ENCODE assay signal across 1 cellular context in the genomic region with DNA sequence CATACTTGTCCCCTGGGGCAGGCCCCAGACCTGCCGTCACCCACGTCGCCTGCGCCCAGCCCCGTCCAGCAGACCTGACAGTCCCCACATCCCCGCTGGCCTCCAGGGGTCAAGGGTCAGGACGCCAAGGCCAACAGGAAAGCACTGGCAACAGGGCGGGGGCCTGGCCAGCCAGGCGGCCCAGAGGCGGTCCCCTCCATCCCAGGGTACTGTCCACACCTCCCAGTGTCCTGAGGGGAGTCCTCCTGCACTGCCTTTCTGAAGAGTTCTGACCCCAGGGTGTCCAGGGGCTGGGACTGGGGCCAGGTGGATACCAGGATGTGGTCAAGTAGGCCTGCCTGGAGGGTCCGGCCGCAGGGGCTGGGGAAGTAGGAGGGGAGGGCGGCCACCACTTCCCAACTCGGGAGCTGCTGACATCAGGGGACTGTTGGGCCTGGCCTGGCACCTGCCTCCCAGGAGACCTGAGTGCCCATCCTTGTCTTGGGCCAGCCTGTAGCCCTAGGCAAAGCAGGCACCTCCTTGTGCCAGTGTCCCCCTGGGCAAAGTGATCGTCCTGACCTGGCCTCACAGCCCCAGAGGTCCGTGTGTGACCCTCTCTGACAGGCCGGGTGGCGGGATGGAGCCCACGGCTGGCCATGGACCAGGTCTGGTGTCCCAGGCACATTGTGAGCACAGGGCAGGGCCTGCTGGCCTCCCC.
TF ChIP-seq lines count a peak whose summit lies in the region.

No MANE protein-coding gene starts in this region.

TF ChIP-seq in HepG2, 621 proteins besides CTCF, POLR2A, EP300 and RAD21 (continued from another document and continues in another):
- TF ChIP-seq HMG20A (CRISPR knock-in tag; IDR thresholded peaks at IDR 0.05; ENCODE audit: borderline replicate concordance), result no peak
- TF ChIP-seq CEBPG (CRISPR knock-in tag; IDR thresholded peaks at IDR 0.05), result peak; percentile 43; the same call in 1 of the 2 replicates
- TF ChIP-seq SIX4 (CRISPR knock-in tag; IDR thresholded peaks at IDR 0.05), result no peak
- peak; percentile 28; the same call in 1 of the 2 replicates for TF ChIP-seq HOXD1 (CRISPR knock-in tag; IDR thresholded peaks at IDR 0.05)
- TF ChIP-seq ZNF780A (CRISPR knock-in tag; IDR thresholded peaks at IDR 0.05), result no peak
- TF ChIP-seq ZNF674 (CRISPR knock-in tag; IDR thresholded peaks at IDR 0.05; ENCODE audit: low read depth), result no peak
- no peak for TF ChIP-seq NPAS2 (CRISPR knock-in tag; IDR thresholded peaks at IDR 0.05; ENCODE audit: borderline replicate concordance)
- TF ChIP-seq MIER2 (CRISPR knock-in tag; IDR thresholded peaks at IDR 0.05), result no peak; the same call in 1 of the 2 replicates
- peak; percentile 78; the same call in 1 of the 2 replicates for TF ChIP-seq ZBTB38 (CRISPR knock-in tag; IDR thresholded peaks at IDR 0.05)
- no peak for TF ChIP-seq ZNF460 (CRISPR knock-in tag; IDR thresholded peaks at IDR 0.05; ENCODE audit: borderline replicate concordance)
- no peak for TF ChIP-seq TCF12 (IDR thresholded peaks at IDR 0.05)
- no peak; the same call in 1 of the 2 replicates for TF ChIP-seq TCF12 (CRISPR knock-in tag; IDR thresholded peaks at IDR 0.05)
- TF ChIP-seq ZNF44 (CRISPR knock-in tag; IDR thresholded peaks at IDR 0.05), result 0 out of 2 replicates have a peak, but pooled peaks have one; percentile 49
- no peak for TF ChIP-seq ZNF841 (CRISPR knock-in tag; IDR thresholded peaks at IDR 0.05; ENCODE audit: borderline replicate concordance)
- peak; percentile 69 for TF ChIP-seq MYC (CRISPR knock-in tag; IDR thresholded peaks at IDR 0.05; ENCODE audit: borderline replicate concordance)
- no peak for TF ChIP-seq ZNF75D (CRISPR knock-in tag; IDR thresholded peaks at IDR 0.05; ENCODE audit: borderline replicate concordance)
- TF ChIP-seq, protein P1, sequence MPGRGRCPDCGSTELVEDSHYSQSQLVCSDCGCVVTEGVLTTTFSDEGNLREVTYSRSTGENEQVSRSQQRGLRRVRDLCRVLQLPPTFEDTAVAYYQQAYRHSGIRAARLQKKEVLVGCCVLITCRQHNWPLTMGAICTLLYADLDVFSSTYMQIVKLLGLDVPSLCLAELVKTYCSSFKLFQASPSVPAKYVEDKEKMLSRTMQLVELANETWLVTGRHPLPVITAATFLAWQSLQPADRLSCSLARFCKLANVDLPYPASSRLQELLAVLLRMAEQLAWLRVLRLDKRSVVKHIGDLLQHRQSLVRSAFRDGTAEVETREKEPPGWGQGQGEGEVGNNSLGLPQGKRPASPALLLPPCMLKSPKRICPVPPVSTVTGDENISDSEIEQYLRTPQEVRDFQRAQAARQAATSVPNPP (CRISPR knock-in tag; IDR thresholded peaks at IDR 0.05), result no peak
- peak; percentile 89 for TF ChIP-seq ZNF607 (CRISPR knock-in tag; IDR thresholded peaks at IDR 0.05; ENCODE audit: borderline replicate concordance)
- TF ChIP-seq, protein P2, sequence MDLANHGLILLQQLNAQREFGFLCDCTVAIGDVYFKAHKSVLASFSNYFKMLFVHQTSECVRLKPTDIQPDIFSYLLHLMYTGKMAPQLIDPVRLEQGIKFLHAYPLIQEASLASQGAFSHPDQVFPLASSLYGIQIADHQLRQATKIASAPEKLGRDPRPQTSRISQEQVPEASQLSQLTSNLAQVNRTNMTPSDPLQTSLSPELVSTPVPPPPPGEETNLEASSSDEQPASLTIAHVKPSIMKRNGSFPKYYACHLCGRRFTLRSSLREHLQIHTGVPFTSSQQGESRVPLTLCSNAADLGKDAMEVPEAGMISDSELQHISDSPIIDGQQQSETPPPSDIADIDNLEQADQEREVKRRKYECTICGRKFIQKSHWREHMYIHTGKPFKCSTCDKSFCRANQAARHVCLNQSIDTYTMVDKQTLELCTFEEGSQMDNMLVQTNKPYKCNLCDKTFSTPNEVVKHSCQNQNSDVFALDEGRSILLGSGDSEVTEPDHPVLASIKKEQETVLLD (CRISPR knock-in tag; IDR thresholded peaks at IDR 0.05; ENCODE audit: low read depth), result no peak
- TF ChIP-seq HMG20B (CRISPR knock-in tag; conservative IDR thresholded peaks at IDR 0.05), result no peak
- TF ChIP-seq XBP1 (CRISPR knock-in tag; IDR thresholded peaks at IDR 0.05), result no peak
- no peak for TF ChIP-seq KMT2A (CRISPR knock-in tag; IDR thresholded peaks at IDR 0.05)
- TF ChIP-seq ZBTB8A (CRISPR knock-in tag; IDR thresholded peaks at IDR 0.05; ENCODE audit: borderline replicate concordance, low read depth), result no peak
- peak; percentile 75; the same call in 1 of the 2 replicates for TF ChIP-seq ZNF337 (CRISPR knock-in tag; IDR thresholded peaks at IDR 0.05; ENCODE audit: borderline replicate concordance, low read depth)
- TF ChIP-seq ZNF839 (CRISPR knock-in tag; IDR thresholded peaks at IDR 0.05; ENCODE audit: borderline replicate concordance), result no peak
- no peak for TF ChIP-seq ZFP36L2 (CRISPR knock-in tag; IDR thresholded peaks at IDR 0.05)
- TF ChIP-seq MZF1 (CRISPR knock-in tag; IDR thresholded peaks at IDR 0.05; ENCODE audit: borderline replicate concordance), result no peak
- TF ChIP-seq ZNF549 (CRISPR knock-in tag; IDR thresholded peaks at IDR 0.05), result no peak
- no peak for TF ChIP-seq SCMH1 (CRISPR knock-in tag; IDR thresholded peaks at IDR 0.05; ENCODE audit: borderline replicate concordance)
- no peak for TF ChIP-seq REL (CRISPR knock-in tag; conservative IDR thresholded peaks at IDR 0.05)
- no peak for TF ChIP-seq PLRG1 (conservative IDR thresholded peaks at IDR 0.05)
- TF ChIP-seq, protein P3, sequence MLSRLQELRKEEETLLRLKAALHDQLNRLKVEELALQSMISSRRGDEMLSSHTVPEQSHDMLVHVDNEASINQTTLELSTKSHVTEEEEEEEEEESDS (CRISPR knock-in tag; IDR thresholded peaks at IDR 0.05; ENCODE audit: borderline replicate concordance), result no peak
- no peak for TF ChIP-seq KAT2B (IDR thresholded peaks at IDR 0.05; ENCODE audit: borderline replicate concordance, low read depth, low read length)
- no peak for TF ChIP-seq CCAR2 (optimal IDR thresholded peaks at IDR 0.05; ENCODE audit: low read depth, low read length)
- TF ChIP-seq SMAD9 (CRISPR knock-in tag; IDR thresholded peaks at IDR 0.05), result no peak
- peak; percentile 60; the same call in 1 of the 2 replicates for TF ChIP-seq ZSCAN31 (CRISPR knock-in tag; IDR thresholded peaks at IDR 0.05; ENCODE audit: low read depth)
- TF ChIP-seq MTA3 (CRISPR knock-in tag; IDR thresholded peaks at IDR 0.05), result no peak
- peak; percentile 55 for TF ChIP-seq HIVEP1 (CRISPR knock-in tag; IDR thresholded peaks at IDR 0.05)
- TF ChIP-seq TMF1 (CRISPR knock-in tag; IDR thresholded peaks at IDR 0.05; ENCODE audit: low read depth), result no peak
- no peak for TF ChIP-seq RBM39 (IDR thresholded peaks at IDR 0.05; ENCODE audit: low read depth, low read length, poor library complexity, severe bottlenecking)
- TF ChIP-seq EEA1 (CRISPR knock-in tag; IDR thresholded peaks at IDR 0.05; ENCODE audit: borderline replicate concordance), result no peak
- TF ChIP-seq ZNF850 (CRISPR knock-in tag; conservative IDR thresholded peaks at IDR 0.05), result no peak; the same call in 1 of the 2 replicates
- TF ChIP-seq WIZ (CRISPR knock-in tag; IDR thresholded peaks at IDR 0.05), result no peak; the same call in 1 of the 2 replicates
- TF ChIP-seq, protein P4, sequence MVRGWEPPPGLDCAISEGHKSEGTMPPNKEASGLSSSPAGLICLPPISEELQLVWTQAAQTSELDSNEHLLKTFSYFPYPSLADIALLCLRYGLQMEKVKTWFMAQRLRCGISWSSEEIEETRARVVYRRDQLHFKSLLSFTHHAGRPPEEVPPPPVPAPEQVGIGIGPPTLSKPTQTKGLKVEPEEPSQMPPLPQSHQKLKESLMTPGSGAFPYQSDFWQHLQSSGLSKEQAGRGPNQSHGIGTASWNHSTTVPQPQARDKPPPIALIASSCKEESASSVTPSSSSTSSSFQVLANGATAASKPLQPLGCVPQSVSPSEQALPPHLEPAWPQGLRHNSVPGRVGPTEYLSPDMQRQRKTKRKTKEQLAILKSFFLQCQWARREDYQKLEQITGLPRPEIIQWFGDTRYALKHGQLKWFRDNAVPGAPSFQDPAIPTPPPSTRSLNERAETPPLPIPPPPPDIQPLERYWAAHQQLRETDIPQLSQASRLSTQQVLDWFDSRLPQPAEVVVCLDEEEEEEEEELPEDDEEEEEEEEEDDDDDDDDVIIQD (CRISPR knock-in tag; IDR thresholded peaks at IDR 0.05; ENCODE audit: low read depth), result no peak
- no peak for TF ChIP-seq ATRX (CRISPR knock-in tag; IDR thresholded peaks at IDR 0.05; ENCODE audit: borderline replicate concordance)
- no peak for TF ChIP-seq ZNF678 (CRISPR knock-in tag; IDR thresholded peaks at IDR 0.05)
- peak; percentile 35; the same call in 1 of the 3 replicates for TF ChIP-seq MXI1 (IDR thresholded peaks at IDR 0.05; ENCODE audit: borderline replicate concordance, low read depth, low read length)
- TF ChIP-seq YEATS2 (CRISPR knock-in tag; IDR thresholded peaks at IDR 0.05; ENCODE audit: borderline replicate concordance), result peak; percentile 16; the same call in 1 of the 2 replicates
- TF ChIP-seq HNRNPUL1 (IDR thresholded peaks at IDR 0.05; ENCODE audit: low read depth, low read length), result no peak
- TF ChIP-seq KDM2A (CRISPR knock-in tag; IDR thresholded peaks at IDR 0.05; ENCODE audit: borderline replicate concordance, low read depth), result peak; percentile 53; the same call in 1 of the 2 replicates
- no peak for TF ChIP-seq FOXM1 (CRISPR knock-in tag; IDR thresholded peaks at IDR 0.05)
- TF ChIP-seq, protein P5, sequence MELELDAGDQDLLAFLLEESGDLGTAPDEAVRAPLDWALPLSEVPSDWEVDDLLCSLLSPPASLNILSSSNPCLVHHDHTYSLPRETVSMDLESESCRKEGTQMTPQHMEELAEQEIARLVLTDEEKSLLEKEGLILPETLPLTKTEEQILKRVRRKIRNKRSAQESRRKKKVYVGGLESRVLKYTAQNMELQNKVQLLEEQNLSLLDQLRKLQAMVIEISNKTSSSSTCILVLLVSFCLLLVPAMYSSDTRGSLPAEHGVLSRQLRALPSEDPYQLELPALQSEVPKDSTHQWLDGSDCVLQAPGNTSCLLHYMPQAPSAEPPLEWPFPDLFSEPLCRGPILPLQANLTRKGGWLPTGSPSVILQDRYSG (CRISPR knock-in tag; IDR thresholded peaks at IDR 0.05), result no peak
- TF ChIP-seq NFE2L1 (CRISPR knock-in tag; IDR thresholded peaks at IDR 0.05; ENCODE audit: borderline replicate concordance), result no peak
- peak; percentile 57; the same call in 1 of the 2 replicates for TF ChIP-seq ZBTB7A (CRISPR knock-in tag; IDR thresholded peaks at IDR 0.05)
- TF ChIP-seq, protein P6, sequence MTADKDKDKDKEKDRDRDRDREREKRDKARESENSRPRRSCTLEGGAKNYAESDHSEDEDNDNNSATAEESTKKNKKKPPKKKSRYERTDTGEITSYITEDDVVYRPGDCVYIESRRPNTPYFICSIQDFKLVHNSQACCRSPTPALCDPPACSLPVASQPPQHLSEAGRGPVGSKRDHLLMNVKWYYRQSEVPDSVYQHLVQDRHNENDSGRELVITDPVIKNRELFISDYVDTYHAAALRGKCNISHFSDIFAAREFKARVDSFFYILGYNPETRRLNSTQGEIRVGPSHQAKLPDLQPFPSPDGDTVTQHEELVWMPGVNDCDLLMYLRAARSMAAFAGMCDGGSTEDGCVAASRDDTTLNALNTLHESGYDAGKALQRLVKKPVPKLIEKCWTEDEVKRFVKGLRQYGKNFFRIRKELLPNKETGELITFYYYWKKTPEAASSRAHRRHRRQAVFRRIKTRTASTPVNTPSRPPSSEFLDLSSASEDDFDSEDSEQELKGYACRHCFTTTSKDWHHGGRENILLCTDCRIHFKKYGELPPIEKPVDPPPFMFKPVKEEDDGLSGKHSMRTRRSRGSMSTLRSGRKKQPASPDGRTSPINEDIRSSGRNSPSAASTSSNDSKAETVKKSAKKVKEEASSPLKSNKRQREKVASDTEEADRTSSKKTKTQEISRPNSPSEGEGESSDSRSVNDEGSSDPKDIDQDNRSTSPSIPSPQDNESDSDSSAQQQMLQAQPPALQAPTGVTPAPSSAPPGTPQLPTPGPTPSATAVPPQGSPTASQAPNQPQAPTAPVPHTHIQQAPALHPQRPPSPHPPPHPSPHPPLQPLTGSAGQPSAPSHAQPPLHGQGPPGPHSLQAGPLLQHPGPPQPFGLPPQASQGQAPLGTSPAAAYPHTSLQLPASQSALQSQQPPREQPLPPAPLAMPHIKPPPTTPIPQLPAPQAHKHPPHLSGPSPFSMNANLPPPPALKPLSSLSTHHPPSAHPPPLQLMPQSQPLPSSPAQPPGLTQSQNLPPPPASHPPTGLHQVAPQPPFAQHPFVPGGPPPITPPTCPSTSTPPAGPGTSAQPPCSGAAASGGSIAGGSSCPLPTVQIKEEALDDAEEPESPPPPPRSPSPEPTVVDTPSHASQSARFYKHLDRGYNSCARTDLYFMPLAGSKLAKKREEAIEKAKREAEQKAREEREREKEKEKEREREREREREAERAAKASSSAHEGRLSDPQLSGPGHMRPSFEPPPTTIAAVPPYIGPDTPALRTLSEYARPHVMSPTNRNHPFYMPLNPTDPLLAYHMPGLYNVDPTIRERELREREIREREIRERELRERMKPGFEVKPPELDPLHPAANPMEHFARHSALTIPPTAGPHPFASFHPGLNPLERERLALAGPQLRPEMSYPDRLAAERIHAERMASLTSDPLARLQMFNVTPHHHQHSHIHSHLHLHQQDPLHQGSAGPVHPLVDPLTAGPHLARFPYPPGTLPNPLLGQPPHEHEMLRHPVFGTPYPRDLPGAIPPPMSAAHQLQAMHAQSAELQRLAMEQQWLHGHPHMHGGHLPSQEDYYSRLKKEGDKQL (CRISPR knock-in tag; IDR thresholded peaks at IDR 0.05; ENCODE audit: low read depth), result no peak
